14 cellular contexts compared by ENCODE assay signal in genomic region chr12:97681612-97682504, GRCh38.
A peak's percentile ranks its signal among the peaks of the same experiment; 100 is the strongest.
DNase-seq lines count a peak whose midpoint lies in the region; ATAC-seq lines count a peak whose summit lies in the region.
"Had no signal": no experiment of that assay in that cellular context is flagged by ENCODE, and none has a peak within 500 bp of the region (broad histone marks: within the 10 kb centered on the region; RNA-seq: fewer than 3 reads in every experiment).

No MANE protein-coding gene starts in this region.

- DNase-seq in renal cortical epithelial cell (ENCODE audit: low read depth) (peak; percentile 19), NCI-H2227 treated with DMSO at 0.1 percent for 48 hours (lab: John Stamatoyannopoulos, UW) (no peak)
- DNase-seq in activated CD8-positive, alpha-beta memory T cell treated with anti-CD3 and anti-CD28 coated beads for 24 hours = no peak
- DNase-seq: activated B cell treated with CpG ODN at 0.5 μM for 24 hours, EL, hippocampal formation, left ventricle myocardium inferior, natural killer cell, NCI-H2081 treated with DMSO at 0.1 percent for 48 hours, SK-N-SH had no signal

- ATAC-seq in GM18519 (IDR thresholded peaks at IDR 0.05; ENCODE audit: low FRiP score, unreplicated experiment) = peak; percentile 97
- ATAC-seq in GM21515 (IDR thresholded peaks at IDR 0.05; ENCODE audit: unreplicated experiment) = peak; percentile 82
- ATAC-seq in HG03066 (IDR thresholded peaks at IDR 0.05; ENCODE audit: low read depth, unreplicated experiment) = peak; percentile 69
- ATAC-seq in HG03135 (IDR thresholded peaks at IDR 0.05; ENCODE audit: unreplicated experiment) = no peak
- ATAC-seq: natural killer cell had no signal
